In genomic region chr6:143778926-143779325, GRCh38 we compare ENCODE assay signal across 28 cellular contexts.
"Had no signal": no experiment of that assay in that cellular context is flagged by ENCODE, and none has a peak within 500 bp of the region (broad histone marks: within the 10 kb centered on the region; RNA-seq: fewer than 3 reads in every experiment).

No MANE protein-coding gene starts in this region.

- H2AFZ ChIP-seq: neural progenitor cell had no signal

- H3K9me3 ChIP-seq: esophagus squamous epithelium, heart right ventricle, left lung, mucosa of descending colon, prostate gland, right atrium auricular region, spleen, testis, tibial artery, upper lobe of left lung had no signal

- H3K27ac Mint-ChIP-seq: memory B cell; nephron; neural progenitor cell; stimulated activated memory B cell treated with anti-CD40 and anti-IgM and Interleukin-4, amounts not matched to agents 10 μg/mL and 1 μg/mL and 100 μg/mL, for 72 hours had no signal

- H3K9ac ChIP-seq: neural progenitor cell had no signal

- H3K27me3 Mint-ChIP-seq: memory B cell; naive B cell; stimulated activated memory B cell treated with anti-CD40 and anti-IgM and Interleukin-4, amounts not matched to agents 10 μg/mL and 1 μg/mL and 100 μg/mL, for 72 hours had no signal

- H3K4me3 ChIP-seq: coronary artery, esophagus squamous epithelium, heart right ventricle, left lung, lung, mucosa of descending colon, neural progenitor cell, prostate gland, right atrium auricular region, skin epidermis, spleen, testis, tibial artery, upper lobe of left lung had no signal

- H3K27ac ChIP-seq: esophagus squamous epithelium, left lung, neural progenitor cell, prostate gland, right atrium auricular region, skin epidermis, spleen, tibial artery had no signal

- H3K9me3 Mint-ChIP-seq: memory B cell; naive B cell; nephron; neural progenitor cell; stimulated activated memory B cell treated with anti-CD40 and anti-IgM and Interleukin-4, amounts not matched to agents 10 μg/mL and 1 μg/mL and 100 μg/mL, for 72 hours had no signal

- H3K27me3 ChIP-seq: esophagus squamous epithelium, heart right ventricle, left lung, neural progenitor cell, right atrium auricular region, spleen, testis, tibial artery, upper lobe of left lung had no signal

- FAIRE-seq: islet of Langerhans, urothelium cell line had no signal

- H3K4me1 ChIP-seq: left lung, neural progenitor cell, prostate gland had no signal

- H3K4me1 Mint-ChIP-seq: memory B cell; naive B cell; neural progenitor cell; stimulated activated memory B cell treated with anti-CD40 and anti-IgM and Interleukin-4, amounts not matched to agents 10 μg/mL and 1 μg/mL and 100 μg/mL, for 72 hours had no signal

- DNase-seq: erythroblast; esophagus squamous epithelium; foreskin melanocyte; glutamatergic neuron; heart right ventricle; hippocampal formation; left cardiac atrium; left lung; mucosa of descending colon; naive B cell; spleen; stimulated activated CD4-positive, alpha-beta T cell treated with anti-CD3 and anti-CD28 coated beads, Interleukin-4, amount 100 ng/mL, for 4 hours; stimulated activated naive CD8-positive, alpha-beta T cell treated with anti-CD3 and anti-CD28 coated beads, Interleukin-15, Interleukin-2, amounts not matched to agents 100 U/mL and 50 U/mL, for 24 hours; substantia nigra; testis; tibial artery; upper lobe of left lung had no signal

- H3K4me2 ChIP-seq: neural progenitor cell had no signal

- H3K36me3 ChIP-seq: prostate gland had no signal

- H3K4me3 Mint-ChIP-seq: memory B cell; naive B cell; nephron; neural progenitor cell; stimulated activated memory B cell treated with anti-CD40 and anti-IgM and Interleukin-4, amounts not matched to agents 10 μg/mL and 1 μg/mL and 100 μg/mL, for 72 hours had no signal
